ENCODE assay signal across 7 cellular contexts in the genomic region with DNA sequence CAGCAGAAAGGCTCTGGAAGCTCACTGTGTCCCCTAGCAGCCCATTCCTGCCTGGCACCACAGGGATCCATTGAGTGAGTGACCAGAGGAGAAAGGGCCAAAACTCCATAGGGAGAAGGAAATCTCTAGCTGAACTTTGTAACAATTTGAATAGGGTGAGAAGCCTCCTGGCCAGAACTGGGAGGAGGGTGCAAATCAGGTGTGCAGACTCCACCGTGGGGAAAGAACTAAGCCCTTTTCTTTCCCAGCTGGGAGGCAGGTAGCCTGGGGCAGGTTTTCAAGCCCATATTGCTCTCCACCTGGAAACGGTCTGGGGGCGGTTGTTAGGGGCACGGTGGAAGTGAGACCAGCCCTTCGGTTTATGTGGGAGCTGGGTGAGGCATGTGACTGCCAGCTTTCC.
"Had no signal": no experiment of that assay in that cellular context is flagged by ENCODE, and none has a peak within 500 bp of the region (broad histone marks: within the 10 kb centered on the region; RNA-seq: fewer than 3 reads in every experiment).

No MANE protein-coding gene starts in this region.

- H3K4me3 ChIP-seq: GM23248 had no signal

- DNase-seq: GM23248, GOT3, H9, HCEC 1CT, KBM-7 had no signal

- H3K27ac Mint-ChIP-seq: H9, IgD-negative memory B cell had no signal

- H3K27ac ChIP-seq: GM23248, HL-60 had no signal

- H3K4me1 Mint-ChIP-seq: IgD-negative memory B cell had no signal

- H3K9me3 Mint-ChIP-seq: H9 had no signal

- H3K36me3 Mint-ChIP-seq: IgD-negative memory B cell had no signal

- H3K27me3 Mint-ChIP-seq: IgD-negative memory B cell had no signal

- H3K9ac ChIP-seq: GM23248 had no signal

- H3K4me3 Mint-ChIP-seq: H9, IgD-negative memory B cell had no signal
